In the genomic region with DNA sequence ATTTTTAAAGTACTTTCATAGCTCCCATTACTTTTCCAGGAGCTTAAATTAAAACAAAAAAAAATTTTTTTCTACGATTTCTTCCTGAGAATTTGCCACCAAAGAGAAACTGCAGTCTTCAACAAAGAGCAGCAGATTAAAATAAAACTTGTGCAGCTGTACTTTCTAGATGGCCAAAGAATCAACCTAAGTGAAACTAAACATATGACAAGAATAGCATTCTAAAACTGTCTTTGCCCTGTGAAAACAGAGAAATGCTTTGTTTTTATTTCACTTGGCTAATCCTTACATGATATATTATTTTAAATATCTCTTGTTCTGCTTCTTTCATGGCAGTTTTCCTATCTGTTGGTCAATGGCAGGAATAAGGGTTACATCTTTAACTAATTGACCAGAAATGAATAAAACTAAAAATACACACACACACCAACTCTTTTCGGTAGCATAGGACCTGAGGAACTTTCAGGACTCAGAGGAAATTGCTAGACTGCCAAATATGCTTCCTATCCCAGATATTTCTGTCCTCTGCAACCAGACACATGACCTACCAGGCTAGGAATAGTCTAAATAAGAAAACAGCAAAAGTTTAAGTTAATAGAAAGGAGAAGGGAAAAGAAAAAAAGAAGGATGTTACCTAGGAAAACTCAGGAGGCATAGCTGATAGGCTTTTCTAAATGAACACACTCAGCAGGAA, we compare ENCODE assay signal across 1 cellular context.
TF ChIP-seq lines count a peak whose summit lies in the region.

No MANE protein-coding gene starts in this region.

TF ChIP-seq in IMR-90, 13 proteins besides CTCF, POLR2A, EP300 and RAD21:
- TF ChIP-seq CHD1 (IDR thresholded peaks at IDR 0.05; ENCODE audit: low read depth, low read length): no peak
- TF ChIP-seq USF2 (IDR thresholded peaks at IDR 0.05; ENCODE audit: low read depth, low read length): no peak
- no peak for TF ChIP-seq RFX5 (IDR thresholded peaks at IDR 0.05; ENCODE audit: low read depth, low read length)
- no peak for TF ChIP-seq RCOR1 (IDR thresholded peaks at IDR 0.05; ENCODE audit: insufficient replicate concordance, low read length)
- no peak for TF ChIP-seq NFE2L2 (IDR thresholded peaks at IDR 0.05; ENCODE audit: low read depth, low read length)
- TF ChIP-seq, protein P1, sequence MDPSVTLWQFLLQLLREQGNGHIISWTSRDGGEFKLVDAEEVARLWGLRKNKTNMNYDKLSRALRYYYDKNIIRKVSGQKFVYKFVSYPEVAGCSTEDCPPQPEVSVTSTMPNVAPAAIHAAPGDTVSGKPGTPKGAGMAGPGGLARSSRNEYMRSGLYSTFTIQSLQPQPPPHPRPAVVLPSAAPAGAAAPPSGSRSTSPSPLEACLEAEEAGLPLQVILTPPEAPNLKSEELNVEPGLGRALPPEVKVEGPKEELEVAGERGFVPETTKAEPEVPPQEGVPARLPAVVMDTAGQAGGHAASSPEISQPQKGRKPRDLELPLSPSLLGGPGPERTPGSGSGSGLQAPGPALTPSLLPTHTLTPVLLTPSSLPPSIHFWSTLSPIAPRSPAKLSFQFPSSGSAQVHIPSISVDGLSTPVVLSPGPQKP (IDR thresholded peaks at IDR 0.05; ENCODE audit: borderline replicate concordance, low read depth, low read length): no peak
- TF ChIP-seq MAZ (IDR thresholded peaks at IDR 0.05; ENCODE audit: borderline replicate concordance, low read depth, low read length): no peak
- TF ChIP-seq BHLHE40 (IDR thresholded peaks at IDR 0.05; ENCODE audit: low read depth, low read length): no peak
- TF ChIP-seq MAFK (IDR thresholded peaks at IDR 0.05; ENCODE audit: low read depth, low read length): no peak
